ENCODE assay signal across 15 cellular contexts in genomic region chr1:89607156-89607555, GRCh38. TPM values are rescaled to one million over a fixed set of nuclear protein-coding genes. Genes with fewer than 3 reads are reported as not detected.
A peak's percentile ranks its signal among the peaks of the same experiment; 100 is the strongest.
DNase-seq lines count a peak whose midpoint lies in the region; ATAC-seq and TF ChIP-seq lines count a peak whose summit lies in the region.
"Had no signal": no experiment of that assay in that cellular context is flagged by ENCODE, and none has a peak within 500 bp of the region (broad histone marks: within the 10 kb centered on the region; RNA-seq: fewer than 3 reads in every experiment).

No MANE protein-coding gene starts in this region.

- H3K4me1 ChIP-seq in lower lobe of right lung: peaks cover 16% of the 10 kb centered on the region
- H3K4me1 ChIP-seq: transverse colon had no signal

- H3K27ac ChIP-seq in lower lobe of right lung: no peak overlapping the region
- H3K27ac ChIP-seq: SJCRH30 had no signal

- H3K27me3 Mint-ChIP-seq in activated CD4-positive, alpha-beta memory T cell treated with anti-CD3 and anti-CD28 coated beads for 36 hours: no peaks in the 10 kb centered on the region
- no peaks in the 10 kb centered on the region for H3K27me3 Mint-ChIP-seq in activated naive CD8-positive, alpha-beta T cell treated with anti-CD3 and anti-CD28 coated beads for 36 hours
- peaks cover 11% of the 10 kb centered on the region for H3K27me3 Mint-ChIP-seq in Calu3 (ENCODE audit: unreplicated experiment)
- H3K27me3 Mint-ChIP-seq: IgD-negative memory B cell had no signal

- peaks cover 17% of the 10 kb centered on the region for H3K36me3 Mint-ChIP-seq in activated CD4-positive, alpha-beta memory T cell treated with anti-CD3 and anti-CD28 coated beads for 36 hours
- H3K36me3 Mint-ChIP-seq in activated naive CD8-positive, alpha-beta T cell treated with anti-CD3 and anti-CD28 coated beads for 36 hours: peaks cover 16% of the 10 kb centered on the region
- no peaks in the 10 kb centered on the region for H3K36me3 Mint-ChIP-seq in Calu3 (ENCODE audit: insufficient read depth, unreplicated experiment)

- no peak overlapping the region for H3K4me3 ChIP-seq in lower lobe of right lung
- H3K4me3 ChIP-seq: SJCRH30, transverse colon had no signal

- TF ChIP-seq CTCF in Calu3 (IDR thresholded peaks at IDR 0.05; ENCODE audit: unreplicated experiment) (no peak), lower lobe of right lung (IDR thresholded peaks at IDR 0.05) (no peak)

- CTCF ChIA-PET in activated CD4-positive, alpha-beta memory T cell treated with anti-CD3 and anti-CD28 coated beads for 36 hours (lab: Charles Lee): interaction anchor here (0.6 to 2.0 kb wide), 3 partner anchors 16 to 155 kb away, joined by 3 to 9 read pairs (median 3); no protein-coding TSS in a partner anchor
- CTCF ChIA-PET in Calu3 (lab: Charles Lee): interaction anchor here (0.6 kb wide), 1 partner anchor 13 kb away, joined by 3 read pairs; no protein-coding TSS in a partner anchor

- BruUV-seq in Calu3 (replicated peaks; lab: Mats Ljungman, UMichigan): no TSS peak

- no peaks in the 10 kb centered on the region for H3K27me3 ChIP-seq in lower lobe of right lung (ENCODE audit: low read depth)
- H3K27me3 ChIP-seq: SJCRH30, transverse colon had no signal

- H3K9me3 Mint-ChIP-seq in activated CD4-positive, alpha-beta memory T cell treated with anti-CD3 and anti-CD28 coated beads for 36 hours: no peaks in the 10 kb centered on the region
- no peaks in the 10 kb centered on the region for H3K9me3 Mint-ChIP-seq in activated naive CD8-positive, alpha-beta T cell treated with anti-CD3 and anti-CD28 coated beads for 36 hours
- no peaks in the 10 kb centered on the region for H3K9me3 Mint-ChIP-seq in Calu3 (ENCODE audit: low read depth, unreplicated experiment)
- H3K9me3 Mint-ChIP-seq: IgD-negative memory B cell had no signal

- ATAC-seq in lower lobe of right lung (no peak), GM19463 (IDR thresholded peaks at IDR 0.05; ENCODE audit: unreplicated experiment) (no peak)

- peaks cover 95% of the 10 kb centered on the region for H3K4me1 Mint-ChIP-seq in activated CD4-positive, alpha-beta memory T cell treated with anti-CD3 and anti-CD28 coated beads for 36 hours (ENCODE audit: low read depth)
- H3K4me1 Mint-ChIP-seq in activated naive CD8-positive, alpha-beta T cell treated with anti-CD3 and anti-CD28 coated beads for 36 hours: peaks cover 91% of the 10 kb centered on the region
- H3K4me1 Mint-ChIP-seq in Calu3 (ENCODE audit: low read depth, unreplicated experiment): peaks cover 18% of the 10 kb centered on the region

- H3K27ac Mint-ChIP-seq in activated CD4-positive, alpha-beta memory T cell treated with anti-CD3 and anti-CD28 coated beads for 36 hours: peak overlapping the region; percentile 100
- peak overlapping the region; percentile 96 for H3K27ac Mint-ChIP-seq in activated naive CD8-positive, alpha-beta T cell treated with anti-CD3 and anti-CD28 coated beads for 36 hours
- H3K27ac Mint-ChIP-seq in Calu3 (ENCODE audit: unreplicated experiment): no peak overlapping the region

- H3K9me3 ChIP-seq in lower lobe of right lung: no peaks in the 10 kb centered on the region
- H3K9me3 ChIP-seq: SJCRH30, transverse colon had no signal

- DNase-seq in activated gamma-delta T cell treated with Interleukin-2 at 50 U/mL for 16 hours (peak; percentile 47), activated gamma-delta T cell (lab: John Stamatoyannopoulos, UW) (no peak), Calu3 (no peak), lower lobe of right lung (no peak)
- peak; percentile 59 for DNase-seq in activated CD4-positive, alpha-beta memory T cell treated with anti-CD3 and anti-CD28 coated beads for 36 hours
- DNase-seq in activated naive CD8-positive, alpha-beta T cell treated with anti-CD3 and anti-CD28 coated beads for 36 hours: no peak
- DNase-seq in stimulated activated naive CD4-positive, alpha-beta T cell (lab: John Stamatoyannopoulos, UW): peak; percentile 32 to 85 (median 68)
- DNase-seq: aorta, dermis blood vessel endothelial cell, mesendoderm, NCI-H1048, SJCRH30, transverse colon had no signal

- peak overlapping the region; percentile 57 for H3K4me3 Mint-ChIP-seq in activated CD4-positive, alpha-beta memory T cell treated with anti-CD3 and anti-CD28 coated beads for 36 hours
- peak overlapping the region; percentile 51 for H3K4me3 Mint-ChIP-seq in activated naive CD8-positive, alpha-beta T cell treated with anti-CD3 and anti-CD28 coated beads for 36 hours
- H3K4me3 Mint-ChIP-seq in Calu3 (ENCODE audit: low read depth, unreplicated experiment): no peak overlapping the region

- no peaks in the 10 kb centered on the region for H3K36me3 ChIP-seq in lower lobe of right lung
- H3K36me3 ChIP-seq: SJCRH30, transverse colon had no signal

- intact Hi-C loops in activated CD4-positive, alpha-beta memory T cell treated with anti-CD3 and anti-CD28 coated beads for 36 hours (cut with micrococcal nuclease): loop anchor here (1.0 to 10.0 kb wide), 7 partner anchors 112 to 562 kb away; partner anchors contain the start of genes GBP4, GBP5 and ZNF326
- intact Hi-C loops in Calu3 (cut with micrococcal nuclease; ENCODE audit: unreplicated experiment): no loop called here
- intact Hi-C loops in lower lobe of right lung (cut with DNase I): no loop called here

- POLR2A ChIA-PET in activated CD4-positive, alpha-beta memory T cell treated with anti-CD3 and anti-CD28 coated beads for 36 hours (lab: Charles Lee): interaction anchor here (0.7 to 10.5 kb wide), 4 partner anchors 24 to 124 kb away, joined by 3 to 225 read pairs (median 10); partner anchors contain the start of gene LRRC8C

RNA-seq across cellular contexts. Expression of gene LRRC8C, which starts 25.8 kb away (rescaled TPM):
- total RNA-seq in activated CD4-positive, alpha-beta memory T cell treated with anti-CD3 and anti-CD28 coated beads for 36 hours: 10 to 100 TPM; 36.4 to 40.4 TPM
- total RNA-seq in activated naive CD8-positive, alpha-beta T cell treated with anti-CD3 and anti-CD28 coated beads for 36 hours: 10 to 100 TPM; 31.7 to 32.3 TPM
- total RNA-seq in Calu3 (2022): 2.7 and 3.5 TPM in 2 replicates
- 13.0 TPM for total RNA-seq in lower lobe of right lung

Comparison
In these comparisons a context has a peak if more than half of its experiments do, and no peak if none do; other contexts are left out.
1. DNase-seq: peak in activated gamma-delta T cell treated with Interleukin-2 at 50 U/mL for 16 hours (single experiment), activated CD4-positive, alpha-beta memory T cell treated with anti-CD3 and anti-CD28 coated beads for 36 hours (single experiment) and stimulated activated naive CD4-positive, alpha-beta T cell (6 of 6); none in activated gamma-delta T cell (single experiment), activated naive CD8-positive, alpha-beta T cell treated with anti-CD3 and anti-CD28 coated beads for 36 hours (single experiment), Calu3 (single experiment) and lower lobe of right lung (single experiment).